ENCODE assay signal across 20 cellular contexts in genomic region chr5:112696786-112697185, GRCh38.
"Had no signal": no experiment of that assay in that cellular context is flagged by ENCODE, and none has a peak within 500 bp of the region (broad histone marks: within the 10 kb centered on the region; RNA-seq: fewer than 3 reads in every experiment).

No MANE protein-coding gene starts in this region.

- DNase-seq: dorsolateral prefrontal cortex; effector CD8-positive, alpha-beta T cell; foreskin melanocyte; heart left ventricle; hippocampal formation; left colon; left ventricle myocardium superior; mesenchymal stem cell; midbrain; nucleus accumbens; ovary; right cardiac atrium; stimulated activated CD4-positive, alpha-beta T cell treated with anti-CD3 and anti-CD28 coated beads, Interleukin-2, amount 100 ng/mL, for 48 hours; stimulated activated naive CD4-positive, alpha-beta T cell treated with Interleukin-2 at 50 U/mL for 16 hours had no signal

- H3K36me3 ChIP-seq: heart left ventricle, neural progenitor cell, ovary had no signal

- H3K27ac ChIP-seq: dorsolateral prefrontal cortex, heart left ventricle, neural progenitor cell, ovary had no signal

- H3K9me3 Mint-ChIP-seq: natural killer cell treated with Interleukin-12 subunit alpha and Interleukin-12 subunit beta and Interleukin-15 and Interleukin-18, amount 100 ng/mL, for 72 hours; neural progenitor cell; type B pancreatic cell had no signal

- H3K27ac Mint-ChIP-seq: natural killer cell treated with Interleukin-12 subunit alpha and Interleukin-12 subunit beta and Interleukin-15 and Interleukin-18, amount 100 ng/mL, for 72 hours; neural progenitor cell; progenitor cell of endocrine pancreas; type B pancreatic cell had no signal

- H3K27me3 Mint-ChIP-seq: progenitor cell of endocrine pancreas, type B pancreatic cell had no signal

- H3K4me3 ChIP-seq: lung, neural progenitor cell, ovary, smooth muscle cell had no signal

- H2AFZ ChIP-seq: neural progenitor cell had no signal

- H3K4me3 Mint-ChIP-seq: natural killer cell treated with Interleukin-12 subunit alpha and Interleukin-12 subunit beta and Interleukin-15 and Interleukin-18, amount 100 ng/mL, for 72 hours; neural progenitor cell; type B pancreatic cell had no signal

- H3K27me3 ChIP-seq: dorsolateral prefrontal cortex, heart left ventricle, neural progenitor cell, ovary had no signal

- H3K9me3 ChIP-seq: heart left ventricle, ovary had no signal

- H3K36me3 Mint-ChIP-seq: natural killer cell treated with Interleukin-12 subunit alpha and Interleukin-12 subunit beta and Interleukin-15 and Interleukin-18, amount 100 ng/mL, for 72 hours; neural progenitor cell; type B pancreatic cell had no signal

- ATAC-seq: heart left ventricle; left colon; left ventricle myocardium superior; natural killer cell treated with Interleukin-12 subunit alpha and Interleukin-12 subunit beta and Interleukin-15 and Interleukin-18, amount 100 ng/mL, for 72 hours; right cardiac atrium had no signal

- H3K4me1 ChIP-seq: heart left ventricle had no signal

- H3K4me2 ChIP-seq: neural progenitor cell, smooth muscle cell had no signal

- H3K9ac ChIP-seq: neural progenitor cell had no signal
